Comparison of ENCODE assay signal across 13 cellular contexts in genomic region chr2:221529177-221529942, GRCh38. TPM values are rescaled to one million over a fixed set of nuclear protein-coding genes. Genes with fewer than 3 reads are reported as not detected.
DNase-seq lines count a peak whose midpoint lies in the region; FAIRE-seq and TF ChIP-seq lines count a peak whose summit lies in the region.
"Had no signal": no experiment of that assay in that cellular context is flagged by ENCODE, and none has a peak within 500 bp of the region (broad histone marks: within the 10 kb centered on the region; RNA-seq: fewer than 3 reads in every experiment).

No MANE protein-coding gene starts in this region.

- intact Hi-C loops in A673 (cut with micrococcal nuclease; ENCODE audit: unreplicated experiment), result no loop called here

- no peaks in the 10 kb centered on the region for H3K79me2 ChIP-seq in H9 (ENCODE audit: insufficient read depth, low read length)

- H2BK120ac ChIP-seq in mesenchymal stem cell (ENCODE audit: low read depth, low read length) (peak overlapping the region; percentile 74), H9 (ENCODE audit: low read depth, low read length, poor library complexity, severe bottlenecking) (no peak overlapping the region)

- BruUV-seq in A673 (replicated peaks; lab: Mats Ljungman, UMichigan), result no TSS peak

- 75% methylated on average over 5 of the region's 8 CpGs for WGBS in mesenchymal stem cell
- no CpG with 5 or more reads among the region's 8 CpGs for WGBS in H9 (ENCODE audit: extremely low coverage, insufficient read length, low lambda C conversion rate)

- H3K36me3 ChIP-seq in A673 (ENCODE audit: insufficient read depth, low read length, poor library complexity, severe bottlenecking), result no peaks in the 10 kb centered on the region
- no peaks in the 10 kb centered on the region for H3K36me3 ChIP-seq in bronchial epithelial cell (ENCODE audit: control insufficient read depth, insufficient read depth, low read length)
- peaks cover 3 to 4% of the 10 kb centered on the region in 2 experiments for H3K36me3 ChIP-seq in mesenchymal stem cell (ENCODE audit: control insufficient read depth in 1 of 2, insufficient read depth in 2 of 2, low read depth in 1 of 2, low read length in 2 of 2)
- H3K36me3 ChIP-seq in MG63, result no peaks in the 10 kb centered on the region
- H3K36me3 ChIP-seq: vagina had no signal

- CTCF ChIA-PET in A673 (lab: Charles Lee), result no interaction called here

- H2BK20ac ChIP-seq in H9 (ENCODE audit: low read depth, low read length, poor library complexity, severe bottlenecking), result no peak overlapping the region

- peak overlapping the region; percentile 96 for H2AK5ac ChIP-seq in mesenchymal stem cell (ENCODE audit: low read length, severe bottlenecking)
- H2AK5ac ChIP-seq in H9 (ENCODE audit: insufficient read length, low read length), result no peak overlapping the region

- H3K4me2 ChIP-seq in mesenchymal stem cell (ENCODE audit: low read length, poor library complexity, severe bottlenecking) (no peak overlapping the region), H9 (ENCODE audit: insufficient read depth, insufficient read length, low read length) (no peak overlapping the region)

- no peak overlapping the region for H2AFZ ChIP-seq in mesenchymal stem cell (ENCODE audit: low read depth, low read length)
- no peak overlapping the region for H2AFZ ChIP-seq in H9 (ENCODE audit: low read length)

- POLR2A ChIA-PET in A673 (lab: Charles Lee; ENCODE audit: low non-redundant PET), result no interaction called here

- H3K18ac ChIP-seq in mesenchymal stem cell (ENCODE audit: low read depth in 1 of 2, low read length in 2 of 2) (peak overlapping the region; percentile 87 to 93), H9 (ENCODE audit: insufficient read length, low read depth, low read length) (no peak overlapping the region)

- no peak overlapping the region for H3K23ac ChIP-seq in mesenchymal stem cell (ENCODE audit: low read length in 2 of 2)
- H3K23ac ChIP-seq in H9 (ENCODE audit: insufficient read length, low read depth, low read length), result no peak overlapping the region

- no peak overlapping the region for H3K56ac ChIP-seq in H9 (ENCODE audit: insufficient read length, low read depth, low read length)

- H3K27me3 Mint-ChIP-seq in H9 (ENCODE audit: low read depth), result no peaks in the 10 kb centered on the region

- TF ChIP-seq CTCF in A673 (conservative IDR thresholded peaks at IDR 0.05; ENCODE audit: low read depth, low read length), result no peak
- TF ChIP-seq CTCF in bronchial epithelial cell (IDR thresholded peaks at IDR 0.05; ENCODE audit: insufficient read depth, low read length, severe bottlenecking), result no peak
- TF ChIP-seq CTCF in H9 (conservative IDR thresholded peaks at IDR 0.05), result no peak

- H3K4me1 Mint-ChIP-seq in H9, result peaks cover 26 to 51% of the 10 kb centered on the region in 2 experiments

- peak overlapping the region in 1 of 3 experiments; percentile 8; a peak in 1 of 7 replicates for H3K27ac Mint-ChIP-seq in H9

- H2BK12ac ChIP-seq in mesenchymal stem cell (ENCODE audit: low read length in 2 of 2) (peak overlapping the region; percentile 78 to 95), H9 (ENCODE audit: insufficient read length, low read depth, low read length) (no peak overlapping the region)

- no peak overlapping the region for H4K5ac ChIP-seq in H9 (ENCODE audit: insufficient read length, low read depth, low read length)

- H2BK5ac ChIP-seq in mesenchymal stem cell (ENCODE audit: low read depth, low read length, poor library complexity, severe bottlenecking) (peak overlapping the region; percentile 74), H9 (ENCODE audit: insufficient read length, low read length) (no peak overlapping the region)

- no peak overlapping the region for H2BK15ac ChIP-seq in mesenchymal stem cell (ENCODE audit: low read depth, poor library complexity, severe bottlenecking)
- no peak overlapping the region for H2BK15ac ChIP-seq in H9 (ENCODE audit: low read depth, low read length)

- no peak overlapping the region for H3K4me3 Mint-ChIP-seq in H9

- peaks cover 45% of the 10 kb centered on the region for H3K4me1 ChIP-seq in A673 (ENCODE audit: insufficient read depth, low read length, poor library complexity, severe bottlenecking)
- peaks cover 15% of the 10 kb centered on the region for H3K4me1 ChIP-seq in mesenchymal stem cell (ENCODE audit: control insufficient read depth, insufficient read depth, low read depth, low read length)
- H3K4me1 ChIP-seq in H9 (ENCODE audit: insufficient read depth, low read length), result peaks cover 5% of the 10 kb centered on the region; the same call in 1 of the 2 replicates

- DNase-seq in A673 (ENCODE audit: low spot score) (no peak), NCI-H748 (lab: John Stamatoyannopoulos, UW; ENCODE audit: unreplicated experiment) (peak; percentile 57), bronchial epithelial cell (ENCODE audit: low read depth) (no peak), mesenchymal stem cell (no peak), GF-D8 (lab: John Stamatoyannopoulos, UW) (no peak), MG63 (no peak), H9 (no peak), superior temporal gyrus (ENCODE audit: extremely low spot score) (no peak)
- DNase-seq: anterior cingulate cortex, psoas muscle had no signal

- H3K27ac ChIP-seq in A673 (ENCODE audit: low read depth, low read length, poor library complexity, severe bottlenecking) (peak overlapping the region; percentile 63), mesenchymal stem cell (ENCODE audit: low read length, poor library complexity, severe bottlenecking) (peak overlapping the region; percentile 93), H9 (ENCODE audit: insufficient read length, low read depth, low read length) (no peak overlapping the region)
- H3K27ac ChIP-seq: psoas muscle, vagina had no signal

- H4K20me1 ChIP-seq in H9 (ENCODE audit: control insufficient read depth, insufficient read depth, insufficient read length), result no peaks in the 10 kb centered on the region

- no peaks in the 10 kb centered on the region for H3K9me3 ChIP-seq in A673 (ENCODE audit: low read depth, low read length, poor library complexity, severe bottlenecking)
- H3K9me3 ChIP-seq in mesenchymal stem cell (ENCODE audit: control insufficient read depth, low read length), result no peaks in the 10 kb centered on the region
- no peaks in the 10 kb centered on the region for H3K9me3 ChIP-seq in MG63
- no peaks in the 10 kb centered on the region for H3K9me3 ChIP-seq in H9 (ENCODE audit: control insufficient read depth, low read depth, low read length)
- H3K9me3 ChIP-seq: psoas muscle, vagina had no signal

- H4K8ac ChIP-seq in mesenchymal stem cell (ENCODE audit: low read length), result peak overlapping the region; percentile 78
- H4K8ac ChIP-seq in H9 (replicated peaks; ENCODE audit: insufficient read length, low read depth, low read length), result no peak overlapping the region

- peak overlapping the region; percentile 74 for H4K91ac ChIP-seq in mesenchymal stem cell (ENCODE audit: low read length)
- no peak overlapping the region for H4K91ac ChIP-seq in H9 (ENCODE audit: insufficient read length, low read depth, low read length)

- H3K79me1 ChIP-seq in mesenchymal stem cell (replicated peaks; ENCODE audit: low read length, poor library complexity, severe bottlenecking) (peaks cover 14% of the 10 kb centered on the region), H9 (ENCODE audit: insufficient read depth, low read depth, low read length, poor library complexity, severe bottlenecking) (no peaks in the 10 kb centered on the region)

- no peak overlapping the region for H3T11ph ChIP-seq in H9 (ENCODE audit: low read length)

- H3K9me3 Mint-ChIP-seq in H9, result no peaks in the 10 kb centered on the region

- H3K4ac ChIP-seq in mesenchymal stem cell (ENCODE audit: low read depth in 1 of 2, low read length in 2 of 2) (peak overlapping the region; percentile 54 to 93), H9 (ENCODE audit: low read depth, low read length) (no peak overlapping the region)

- H3K27me3 ChIP-seq in A673 (replicated peaks; ENCODE audit: insufficient read depth, low read depth, low read length, poor library complexity) (no peaks in the 10 kb centered on the region), bronchial epithelial cell (ENCODE audit: control insufficient read depth, insufficient read depth, low read length) (no peaks in the 10 kb centered on the region), mesenchymal stem cell (ENCODE audit: control insufficient read depth in 1 of 2, insufficient read depth in 1 of 2, low read length in 2 of 2) (no peaks in the 10 kb centered on the region), MG63 (no peaks in the 10 kb centered on the region), H9 (ENCODE audit: insufficient read depth, low read length) (no peaks in the 10 kb centered on the region)
- H3K27me3 ChIP-seq: vagina had no signal

- peaks cover 0 to 4% (median 0%) of the 10 kb centered on the region in 3 experiments; a peak in 1 of 7 replicates for H3K36me3 Mint-ChIP-seq in H9 (ENCODE audit: insufficient read depth in 1 of 3, low read depth in 3 of 3)

- H3K23me2 ChIP-seq in H9 (ENCODE audit: insufficient read length, low read depth, low read length, poor library complexity, severe bottlenecking), result no peaks in the 10 kb centered on the region

- H3K4me3 ChIP-seq in A673 (ENCODE audit: low read depth, low read length, poor library complexity, severe bottlenecking) (peak overlapping the region; percentile 16), bronchial epithelial cell (ENCODE audit: low read depth, low read length) (no peak overlapping the region), mesenchymal stem cell (ENCODE audit: insufficient read depth in 1 of 2, low read depth in 1 of 2, low read length in 2 of 2) (no peak overlapping the region), MG63 (no peak overlapping the region)
- H3K4me3 ChIP-seq: psoas muscle, vagina had no signal

- peak overlapping the region; percentile 51 for H3K9ac ChIP-seq in mesenchymal stem cell (ENCODE audit: low read length)
- no peak overlapping the region for H3K9ac ChIP-seq in H9 (ENCODE audit: extremely low read depth, insufficient read length, low read length)

- no peak overlapping the region for H3K14ac ChIP-seq in mesenchymal stem cell (ENCODE audit: low read length in 2 of 2)
- H3K14ac ChIP-seq in H9 (ENCODE audit: insufficient read depth, low read length), result no peak overlapping the region

- FAIRE-seq in bronchial epithelial cell (lab: Jason Lieb, UNC), result peak; percentile 80
- FAIRE-seq: GM19239, islet of Langerhans had no signal

RNA-seq across cellular contexts. Expression of gene EPHA4, which starts 42.7 kb away (rescaled TPM):
- total RNA-seq in A673 (2021) (34.4 and 39.5 TPM in 2 replicates), bronchial epithelial cell (6.1 and 14.7 TPM in 2 replicates), H9 (2021) (20.6 and 25.1 TPM in 2 replicates)
- polyA plus RNA-seq in mesenchymal stem cell (2013, experiment 1 of 2), result 4.7 TPM
- 3.4 TPM for polyA plus RNA-seq in mesenchymal stem cell (2013, experiment 2 of 2)
- 3.8 and 5.4 TPM in 2 replicates for total RNA-seq in MG63 (2014; rRNA removed; shearing (Covaris generic); ENCODE audit: low replicate concordance)
